Comparison of ENCODE assay signal across 21 cellular contexts in genomic region chr20:21618697-21619421, GRCh38.
DNase-seq lines count a peak whose midpoint lies in the region; ATAC-seq, FAIRE-seq and TF ChIP-seq lines count a peak whose summit lies in the region.
"Had no signal": no experiment of that assay in that cellular context is flagged by ENCODE, and none has a peak within 500 bp of the region (broad histone marks: within the 10 kb centered on the region; RNA-seq: fewer than 3 reads in every experiment).

No MANE protein-coding gene starts in this region.

- FAIRE-seq in GM18507 (lab: Jason Lieb, UNC): peak; percentile 12

- H3K9me3 ChIP-seq in MM.1S (replicated peaks; ENCODE audit: insufficient read depth, low read length) (no peaks in the 10 kb centered on the region), esophagus muscularis mucosa (no peaks in the 10 kb centered on the region)
- H3K9me3 ChIP-seq: esophagus squamous epithelium, thoracic aorta had no signal

- DNase-seq in GM18507 (ENCODE audit: extremely low spot score, insufficient read length, low read depth) (no peak), H4 (ENCODE audit: low spot score) (peak; percentile 40), MM.1S (peak; percentile 89), esophagus muscularis mucosa (ENCODE audit: extremely low spot score) (peak; percentile 39), left cardiac atrium (no peak), globus pallidus (ENCODE audit: low spot score) (no peak)
- DNase-seq: activated CD4-positive, alpha-beta memory T cell treated with anti-CD3 and anti-CD28 coated beads for 36 hours; activated naive CD4-positive, alpha-beta T cell treated with anti-CD3 and anti-CD28 coated beads, Interleukin-2, amount 10 ng/mL, durations not matched to agents 7 days and 5 days; activated T-cell treated with anti-CD3 and anti-CD28 coated beads, Interleukin-2, amount 50 U/mL, for 24 hours; anterior cingulate cortex; effector CD8-positive, alpha-beta T cell; EL; esophagus squamous epithelium; GOT3; KBM-7; NCI-H2171; NCI-H526 treated with DMSO at 0.1 percent for 48 hours; stimulated activated naive B cell treated with anti-CD40 and anti-IgM and Interleukin-4, amounts not matched to agents 10 μg/mL and 1 μg/mL and 100 μg/mL, for 72 hours had no signal

- H3K9me2 ChIP-seq in MM.1S (replicated peaks; ENCODE audit: insufficient read depth, low read length): no peaks in the 10 kb centered on the region

- no peaks in the 10 kb centered on the region for H3K27me3 ChIP-seq in MM.1S (replicated peaks; ENCODE audit: insufficient read depth, low read length)
- H3K27me3 ChIP-seq in esophagus muscularis mucosa: peaks cover 0 to 43% (median 0%) of the 10 kb centered on the region in 4 donors

- intact Hi-C loops in esophagus muscularis mucosa (cut with DNase I) (no loop called here), left cardiac atrium (cut with DNase I) (loop anchor here in 1 of 2 donors (10.0 kb wide), 1 partner anchor 784 kb away; no protein-coding TSS in a partner anchor)

- TF ChIP-seq POLR2A in esophagus muscularis mucosa (IDR thresholded peaks at IDR 0.05; ENCODE audit: low read depth): no peak

- H3K4me3 ChIP-seq in MM.1S (ENCODE audit: low read length) (peak overlapping the region; percentile 43), esophagus muscularis mucosa (no peak overlapping the region)
- H3K4me3 ChIP-seq: esophagus squamous epithelium, thoracic aorta had no signal

- no peaks in the 10 kb centered on the region for H4K20me1 ChIP-seq in MM.1S (ENCODE audit: insufficient read depth, low read length)

- 0 out of 2 replicates have a peak overlapping the region, but pooled peaks have one; percentile 4 for H2AFZ ChIP-seq in MM.1S (ENCODE audit: low read length)

- H3K79me2 ChIP-seq in MM.1S (ENCODE audit: low read length): no peaks in the 10 kb centered on the region

- peaks cover 5% of the 10 kb centered on the region; the same call in 1 of the 2 replicates for H3F3A ChIP-seq in MM.1S (ENCODE audit: insufficient read depth, low read length)

- H3K27ac ChIP-seq in MM.1S (ENCODE audit: low read length) (peak overlapping the region; percentile 31; the same call in 1 of the 2 replicates), esophagus muscularis mucosa (replicated peaks in 1 of 4) (no peak overlapping the region)
- H3K27ac ChIP-seq: esophagus squamous epithelium, thoracic aorta had no signal

- ATAC-seq in left cardiac atrium (no peak), GM21529 (IDR thresholded peaks at IDR 0.05; ENCODE audit: unreplicated experiment) (no peak)
- ATAC-seq: left lobe of liver; stimulated activated naive B cell treated with anti-CD40 and anti-IgM and Interleukin-4, amounts not matched to agents 10 μg/mL and 1 μg/mL and 100 μg/mL, for 72 hours had no signal

- peak overlapping the region; percentile 63 for H3K4me2 ChIP-seq in MM.1S (ENCODE audit: low read depth, low read length)

- H3K36me3 ChIP-seq in MM.1S (replicated peaks; ENCODE audit: insufficient read depth, low read length) (no peaks in the 10 kb centered on the region), esophagus muscularis mucosa (no peaks in the 10 kb centered on the region)
- H3K36me3 ChIP-seq: esophagus squamous epithelium, thoracic aorta had no signal

- 44% methylated on average over 7 of the region's 7 CpGs for WGBS in esophagus muscularis mucosa

- no peak for TF ChIP-seq EP300 in esophagus muscularis mucosa (IDR thresholded peaks at IDR 0.05)

- no peak overlapping the region for H3K9ac ChIP-seq in MM.1S (ENCODE audit: low read length)

- peaks cover 13% of the 10 kb centered on the region; the same call in 1 of the 2 replicates for H3K4me1 ChIP-seq in MM.1S (ENCODE audit: low read length)
- no peaks in the 10 kb centered on the region for H3K4me1 ChIP-seq in esophagus muscularis mucosa

- TF ChIP-seq CTCF in MM.1S (IDR thresholded peaks at IDR 0.05; ENCODE audit: low read length) (no peak), esophagus muscularis mucosa (IDR thresholded peaks at IDR 0.05) (no peak)

Comparison
In these comparisons a context has a peak if more than half of its experiments do, and no peak if none do; other contexts are left out.
1. DNase-seq: peak in H4 (single experiment), MM.1S (single experiment) and esophagus muscularis mucosa (single experiment); none in GM18507 (single experiment), left cardiac atrium (single experiment) and globus pallidus (single experiment).